Comparison of ENCODE assay signal across 1 cellular context in genomic region chr17:38824899-38825761, GRCh38.
A peak's percentile ranks its signal among the peaks of the same experiment; 100 is the strongest.
TF ChIP-seq lines count a peak whose summit lies in the region.

TSS of gene CWC25 (minus strand) at chr17:38825321. CDS start at chr17:38825183, 138 bp downstream.

TF ChIP-seq in HepG2, 621 proteins besides CTCF, POLR2A, EP300 and RAD21 (continued from another document and continues in another):
- TF ChIP-seq ZNF318 (CRISPR knock-in tag; IDR thresholded peaks at IDR 0.05) (no peak), BCLAF1 (IDR thresholded peaks at IDR 0.05) (no peak), LRRFIP1 (CRISPR knock-in tag; conservative IDR thresholded peaks at IDR 0.05) (no peak; the same call in 1 of the 2 replicates), ZNF768 (CRISPR knock-in tag; IDR thresholded peaks at IDR 0.05) (peak; percentile 64; the same call in 1 of the 2 replicates), MXD4 (CRISPR knock-in tag; IDR thresholded peaks at IDR 0.05) (peak; percentile 64; the same call in 1 of the 2 replicates), ZBTB40 (IDR thresholded peaks at IDR 0.05) (peak; percentile 28; the same call in 1 of the 2 replicates), ZBTB40 (CRISPR knock-in tag; IDR thresholded peaks at IDR 0.05) (peak; percentile 63), ZNF749 (CRISPR knock-in tag; IDR thresholded peaks at IDR 0.05; ENCODE audit: borderline replicate concordance) (peak; percentile 86), MBD4 (IDR thresholded peaks at IDR 0.05; ENCODE audit: borderline replicate concordance, low read length) (no peak), ONECUT2 (CRISPR knock-in tag; IDR thresholded peaks at IDR 0.05) (no peak), HNRNPK (IDR thresholded peaks at IDR 0.05; ENCODE audit: low read depth, low read length, poor library complexity, severe bottlenecking) (no peak), ZNF839 (CRISPR knock-in tag; IDR thresholded peaks at IDR 0.05; ENCODE audit: borderline replicate concordance) (peak; percentile 90; the same call in 1 of the 2 replicates), CAMTA2 (CRISPR knock-in tag; IDR thresholded peaks at IDR 0.05; ENCODE audit: borderline replicate concordance) (peak; percentile 90; the same call in 1 of the 2 replicates), ATF4 (CRISPR knock-in tag; IDR thresholded peaks at IDR 0.05) (peak in 1 of 2 experiments; percentile 78; a peak in 2 of 4 replicates), ZNF678 (CRISPR knock-in tag; IDR thresholded peaks at IDR 0.05) (peak; percentile 57; the same call in 1 of the 2 replicates), FOXP1 (IDR thresholded peaks at IDR 0.05) (no peak), FOXP1 (CRISPR knock-in tag; IDR thresholded peaks at IDR 0.05) (peak; percentile 45; the same call in 1 of the 2 replicates), AGO1 (IDR thresholded peaks at IDR 0.05; ENCODE audit: low read depth, low read length, poor library complexity, severe bottlenecking) (peak; percentile 71), ZNF362 (CRISPR knock-in tag; IDR thresholded peaks at IDR 0.05; ENCODE audit: borderline replicate concordance) (peak; percentile 79), ZNF275 (CRISPR knock-in tag; IDR thresholded peaks at IDR 0.05; ENCODE audit: borderline replicate concordance) (0 out of 2 replicates have a peak, but pooled peaks have one; percentile 49), ELF1 (CRISPR knock-in tag; IDR thresholded peaks at IDR 0.05) (peak; percentile 100), ZMYM3 (CRISPR knock-in tag; IDR thresholded peaks at IDR 0.05) (peak; percentile 79; the same call in 1 of the 2 replicates), ZNF337 (CRISPR knock-in tag; IDR thresholded peaks at IDR 0.05; ENCODE audit: borderline replicate concordance, low read depth) (peak; percentile 95; the same call in 1 of the 2 replicates), ZKSCAN8 (CRISPR knock-in tag; IDR thresholded peaks at IDR 0.05; ENCODE audit: borderline replicate concordance) (peak; percentile 93), ZNF562 (CRISPR knock-in tag; IDR thresholded peaks at IDR 0.05; ENCODE audit: borderline replicate concordance) (no peak)
